17 cellular contexts compared by ENCODE assay signal in genomic region chr1:7574121-7575040, GRCh38.
DNase-seq lines count a peak whose midpoint lies in the region; ATAC-seq, FAIRE-seq and TF ChIP-seq lines count a peak whose summit lies in the region.
"Had no signal": no experiment of that assay in that cellular context is flagged by ENCODE, and none has a peak within 500 bp of the region (broad histone marks: within the 10 kb centered on the region; RNA-seq: fewer than 3 reads in every experiment).

No MANE protein-coding gene starts in this region.

- TF ChIP-seq POLR2A in K562 (conservative IDR thresholded peaks at IDR 0.05) (no peak), right lobe of liver (IDR thresholded peaks at IDR 0.05) (peak; percentile 26)

- H3K9me1 ChIP-seq in K562 (ENCODE audit: control insufficient read depth, insufficient read depth, low read length), result no peaks in the 10 kb centered on the region

- no peak overlapping the region for H3K9ac ChIP-seq in K562 (ENCODE audit: insufficient read depth in 1 of 2, low read depth in 2 of 2, low read length in 2 of 2)

- in situ Hi-C loops in K562 (cut with MboI) (no loop called here), ACHN (cut with HindIII; ENCODE audit: low pct_ligation_motif_present, low pct_unique_long_range_greater_than_20kb, low sequenced_read_pairs) (no loop called here)

- TF ChIP-seq EP300 in K562 (IDR thresholded peaks at IDR 0.05; ENCODE audit: low read length), result no peak

- no peak overlapping the region for H2AFZ ChIP-seq in K562 (ENCODE audit: low read depth, low read length)

- H3K9me3 Mint-ChIP-seq in naive thymus-derived CD4-positive, alpha-beta T cell, result peaks cover 0 to 4% (median 0%) of the 10 kb centered on the region in 11 donors

- H3K4me2 ChIP-seq in K562 (ENCODE audit: insufficient read depth, low read length), result no peak overlapping the region
- H3K4me2 ChIP-seq: smooth muscle cell had no signal

- peaks cover 0 to 3% (median 0%) of the 10 kb centered on the region in 7 donors for H3K4me1 Mint-ChIP-seq in naive thymus-derived CD4-positive, alpha-beta T cell
- H3K4me1 Mint-ChIP-seq: neural crest cell had no signal

- no peaks in the 10 kb centered on the region; the same call in 1 of the 2 replicates for H3K9me3 ChIP-seq in K562 (replicated peaks; ENCODE audit: control insufficient read depth, insufficient read depth, low read depth, low read length)
- no peaks in the 10 kb centered on the region for H3K9me3 ChIP-seq in right lobe of liver
- no peaks in the 10 kb centered on the region for H3K9me3 ChIP-seq in naive thymus-derived CD4-positive, alpha-beta T cell (ENCODE audit: control insufficient read depth in 2 of 3, low read length in 3 of 3)
- H3K9me3 ChIP-seq: adrenal gland, esophagus squamous epithelium, MG63 had no signal

- DNase-seq in Right ventricle myocardium inferior (ENCODE audit: missing footprints) (peak; percentile 41), cardiac septum (ENCODE audit: low spot score) (no peak), K562 (ENCODE audit: extremely low read depth in 1 of 4, low spot score in 3 of 4) (no peak), right lobe of liver (peak; percentile 84 to 96 (median 94)), ureter (ENCODE audit: low spot score) (peak; percentile 53), ACHN (no peak), NCI-H226 (no peak)
- DNase-seq in naive thymus-derived CD4-positive, alpha-beta T cell, result no peak
- DNase-seq: activated CD4-positive, alpha-beta T cell treated with anti-CD3 and anti-CD28 coated beads, Interleukin-2, amount 50 U/mL, for 1 hour; DMS 273 treated with DMSO at 0.1 percent for 48 hours; esophagus squamous epithelium; MG63; T1000 had no signal

- POLR2A ChIA-PET in K562 (lab: Yijun Ruan, JAX), result interaction anchor here (0.5 to 1.3 kb wide), 2 partner anchors 11 to 46 kb away, joined by 3 to 4 read pairs; no protein-coding TSS in a partner anchor
- POLR2A ChIA-PET in naive thymus-derived CD4-positive, alpha-beta T cell (lab: Charles Lee), result no interaction called here

- H3K36me3 ChIP-seq in K562 (ENCODE audit: control insufficient read depth, insufficient read depth, low read length) (no peaks in the 10 kb centered on the region), right lobe of liver (no peaks in the 10 kb centered on the region)
- H3K36me3 ChIP-seq in naive thymus-derived CD4-positive, alpha-beta T cell (ENCODE audit: control insufficient read depth in 2 of 3, insufficient read depth in 3 of 3, low read length in 3 of 3), result no peaks in the 10 kb centered on the region
- H3K36me3 ChIP-seq: adrenal gland, esophagus squamous epithelium, MG63 had no signal

- H3K27ac ChIP-seq in K562 (ENCODE audit: extremely low read depth, low read depth, low read length) (no peak overlapping the region), right lobe of liver (peak overlapping the region; percentile 16 to 86 (median 85))
- no peak overlapping the region for H3K27ac ChIP-seq in naive thymus-derived CD4-positive, alpha-beta T cell (ENCODE audit: low read depth, low read length)
- H3K27ac ChIP-seq: coronary artery had no signal

- no peaks in the 10 kb centered on the region for H3K36me3 Mint-ChIP-seq in naive thymus-derived CD4-positive, alpha-beta T cell

- no peak overlapping the region for H3K4me3 Mint-ChIP-seq in naive thymus-derived CD4-positive, alpha-beta T cell
- H3K4me3 Mint-ChIP-seq: neural crest cell had no signal

- H3K27me3 Mint-ChIP-seq in naive thymus-derived CD4-positive, alpha-beta T cell, result peaks cover 0 to 14% (median 7%) of the 10 kb centered on the region in 5 donors

- CTCF ChIA-PET in K562 (lab: Yijun Ruan, JAX; ENCODE audit: low intra/inter-chr PET ratio), result no interaction called here
- CTCF ChIA-PET in naive thymus-derived CD4-positive, alpha-beta T cell (lab: Charles Lee), result no interaction called here

- H3K27ac Mint-ChIP-seq in naive thymus-derived CD4-positive, alpha-beta T cell, result no peak overlapping the region

- no TSS peak for BruUV-seq in K562 (replicated peaks; lab: Mats Ljungman, UMichigan)

- WGBS in K562 (ENCODE audit: insufficient coverage, low coverage, missing lambda C conversion rate), result under 1% methylated on average over 26 of the region's 26 CpGs
- 39% methylated on average over 11 of the region's 26 CpGs for WGBS in right lobe of liver (ENCODE audit: insufficient coverage, low coverage, low lambda C conversion rate, missing lambda C conversion rate)

- H3K4me1 ChIP-seq in K562 (replicated peaks in 1 of 2; ENCODE audit: control insufficient read depth in 2 of 2, insufficient read depth in 2 of 2, low read length in 2 of 2) (peaks cover 0 to 6% of the 10 kb centered on the region in 2 experiments; a peak in 3 of 5 replicates), right lobe of liver (peaks cover 0 to 56% (median 23%) of the 10 kb centered on the region in 4 donors)
- no peaks in the 10 kb centered on the region for H3K4me1 ChIP-seq in naive thymus-derived CD4-positive, alpha-beta T cell (ENCODE audit: control insufficient read depth in 2 of 2, insufficient read depth in 2 of 2, low read length in 2 of 2)
- H3K4me1 ChIP-seq: adrenal gland had no signal

- FAIRE-seq in K562 (lab: Jason Lieb, UNC), result no peak

- TF ChIP-seq CTCF in K562 (IDR thresholded peaks at IDR 0.05 in 2 of 3, conservative IDR thresholded peaks at IDR 0.05 in 1 of 3; ENCODE audit: insufficient read depth in 2 of 3, low read depth in 1 of 3, low read length in 3 of 3), result no peak
- no peak for TF ChIP-seq CTCF in right lobe of liver (IDR thresholded peaks at IDR 0.05)

- H4K20me1 ChIP-seq in K562 (replicated peaks; ENCODE audit: control insufficient read depth, insufficient read depth, low read length), result peaks cover 2% of the 10 kb centered on the region; the same call in 1 of the 2 replicates

- peaks cover 10 to 45% of the 10 kb centered on the region in 2 experiments; a peak in 4 of 5 replicates for H3K27me3 ChIP-seq in K562 (ENCODE audit: control insufficient read depth in 2 of 2, insufficient read depth in 2 of 2, low read length in 2 of 2)
- no peaks in the 10 kb centered on the region for H3K27me3 ChIP-seq in right lobe of liver
- no peaks in the 10 kb centered on the region for H3K27me3 ChIP-seq in naive thymus-derived CD4-positive, alpha-beta T cell (ENCODE audit: control insufficient read depth in 2 of 2, insufficient read depth in 2 of 2, low read length in 2 of 2)
- H3K27me3 ChIP-seq: adrenal gland, MG63 had no signal

- peak; percentile 15 for ATAC-seq in Right ventricle myocardium inferior
- no peak for ATAC-seq in K562
- peak; percentile 73 to 90 (median 85) for ATAC-seq in right lobe of liver
- ATAC-seq in naive thymus-derived CD4-positive, alpha-beta T cell, result no peak

- intact Hi-C loops in Right ventricle myocardium inferior (cut with DNase I) (no loop called here), cardiac septum (cut with DNase I) (no loop called here), K562 (cut with micrococcal nuclease) (no loop called here), right lobe of liver (cut with DNase I) (no loop called here)
- intact Hi-C loops in naive thymus-derived CD4-positive, alpha-beta T cell (cut with micrococcal nuclease), result no loop called here

- no peak overlapping the region for H3K4me3 ChIP-seq in K562
- no peak overlapping the region for H3K4me3 ChIP-seq in right lobe of liver
- H3K4me3 ChIP-seq in naive thymus-derived CD4-positive, alpha-beta T cell (ENCODE audit: low read length), result no peak overlapping the region
- H3K4me3 ChIP-seq: adrenal gland, coronary artery, esophagus squamous epithelium, MG63, smooth muscle cell had no signal

- H3K79me2 ChIP-seq in K562 (ENCODE audit: control insufficient read depth, insufficient read depth, low read length), result no peaks in the 10 kb centered on the region

- TF ChIP-seq RAD21 in K562 (CRISPR knock-in tag; conservative IDR thresholded peaks at IDR 0.05 in 1 of 2, IDR thresholded peaks at IDR 0.05 in 1 of 2), result no peak

TF ChIP-seq in K562, 482 proteins besides CTCF, POLR2A, EP300 and RAD21:
- 0 out of 2 replicates have a peak, but pooled peaks have one; percentile 17 for TF ChIP-seq BCOR (IDR thresholded peaks at IDR 0.05)
- no peak for TF ChIP-seq IFI16 (CRISPR knock-in tag; IDR thresholded peaks at IDR 0.05)

Comparison
In these comparisons a context has a peak if more than half of its experiments do, and no peak if none do; other contexts are left out.
1. DNase-seq: peak in Right ventricle myocardium inferior (single experiment), right lobe of liver (3 of 3) and ureter (single experiment); none in cardiac septum (single experiment), K562 (0 of 4), ACHN (single experiment), NCI-H226 (single experiment) and naive thymus-derived CD4-positive, alpha-beta T cell (0 of 9).
2. ATAC-seq: peak in Right ventricle myocardium inferior (single experiment) and right lobe of liver (4 of 4); none in K562 (single experiment) and naive thymus-derived CD4-positive, alpha-beta T cell (single experiment).
3. H3K27ac ChIP-seq: peak in right lobe of liver (3 of 3); none in K562 (single experiment) and naive thymus-derived CD4-positive, alpha-beta T cell (single experiment).